ENCODE assay signal across 8 cellular contexts in the genomic region with DNA sequence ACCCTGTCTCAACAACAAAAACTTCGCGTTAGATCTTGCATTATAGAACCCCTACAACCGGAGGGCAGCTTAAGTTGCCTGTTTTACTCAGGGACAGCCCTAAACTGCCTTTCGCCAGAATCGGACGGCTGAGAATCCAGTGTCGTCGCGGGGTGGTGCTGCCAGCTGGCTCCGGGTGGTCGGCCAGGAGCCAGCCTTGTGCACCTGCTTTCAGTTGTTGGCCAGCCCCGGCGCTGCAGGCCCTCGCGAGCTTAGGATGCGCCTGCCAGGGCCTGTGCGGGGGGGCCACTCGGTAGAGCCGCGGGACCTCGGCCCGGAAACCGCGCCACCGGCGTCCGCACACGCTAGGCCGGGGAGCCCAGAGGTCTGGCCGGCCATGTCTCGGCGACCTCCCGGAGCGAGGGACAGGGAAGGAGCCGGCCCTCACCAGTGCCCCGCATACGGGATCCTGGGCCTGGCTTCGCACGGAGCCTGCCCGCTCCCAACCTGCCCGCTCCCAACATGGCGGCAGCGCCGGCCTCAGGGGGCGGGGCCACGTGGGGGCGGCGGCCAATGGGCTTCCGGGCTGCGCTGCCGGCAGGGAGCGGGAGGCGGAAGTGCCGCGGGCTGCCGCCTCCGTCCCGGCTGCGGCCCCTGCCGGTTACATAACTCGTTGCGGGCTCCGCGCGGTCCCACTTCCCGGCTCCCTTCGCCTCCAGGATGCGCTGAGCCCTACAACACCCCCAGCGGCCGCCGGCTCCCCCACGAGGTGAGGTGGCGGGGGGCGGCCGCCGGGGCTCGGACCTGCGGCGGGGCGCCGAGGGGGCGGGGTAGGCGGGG. TPM values are rescaled to one million over a fixed set of nuclear protein-coding genes. Genes with fewer than 3 reads are reported as not detected.
DNase-seq lines count a peak whose midpoint lies in the region; TF ChIP-seq lines count a peak whose summit lies in the region.

No MANE protein-coding gene starts in this region.

- H3K36me3 Mint-ChIP-seq in neural crest cell (ENCODE audit: low read depth): no peaks in the 10 kb centered on the region

- H3K4me1 Mint-ChIP-seq in neural crest cell: peaks cover 45% of the 10 kb centered on the region

- TF ChIP-seq EP300 in stomach (IDR thresholded peaks at IDR 0.05): no peak

- peaks cover 0 to under 1% (median 0%) of the 10 kb centered on the region in 4 donors for H3K36me3 ChIP-seq in stomach

- TF ChIP-seq POLR2A in stomach (IDR thresholded peaks at IDR 0.05): peak in 1 of 4 donors; percentile 14

- no peaks in the 10 kb centered on the region for H3K27me3 ChIP-seq in stomach

- WGBS in stomach, 5 donors: 0 to 18% (median 1%) methylated on average over 6 to 83 of the region's 83 CpGs

- TF ChIP-seq CTCF in LNCAP (IDR thresholded peaks at IDR 0.05) (peak; percentile 54), RWPE1 (conservative IDR thresholded peaks at IDR 0.05; ENCODE audit: low read depth) (peak; percentile 28), neural crest cell (conservative IDR thresholded peaks at IDR 0.05) (peak; percentile 60), stomach (IDR thresholded peaks at IDR 0.05) (peak in 4 of 7 experiments; percentile 26 to 61 (median 46))

- H3K27ac Mint-ChIP-seq in neural crest cell (ENCODE audit: unreplicated experiment): peak overlapping the region; percentile 87

- H3K27ac ChIP-seq in RWPE1 (peak overlapping the region; percentile 86), stomach (peak overlapping the region; percentile 97 to 99 (median 98))

- in situ Hi-C loops in G401 (cut with HindIII; ENCODE audit: low sequenced_read_pairs): no loop called here

- H3K9me3 ChIP-seq in stomach: no peaks in the 10 kb centered on the region

- peak overlapping the region; percentile 87 to 91 (median 90) for H3K4me3 ChIP-seq in stomach

- H3K4me1 ChIP-seq in stomach: peaks cover 47 to 61% (median 53%) of the 10 kb centered on the region in 4 donors

- DNase-seq in G401 (ENCODE audit: low spot score) (peak; percentile 91), H4 (ENCODE audit: low spot score) (peak; percentile 77), RWPE1 (ENCODE audit: low spot score) (peak; percentile 98), fibroblast of the conjunctiva (ENCODE audit: low read depth) (peak; percentile 74), neural crest cell (ENCODE audit: low read depth, low spot score) (peak; percentile 81), stomach (peak; percentile 91)
- DNase-seq in activated effector memory CD4-positive, alpha-beta T cell treated with anti-CD3 and anti-CD28 coated beads, Interleukin-2, amount 50 U/mL, for 16 hours: peak; percentile 96

- peak overlapping the region; percentile 81 for H3K4me3 Mint-ChIP-seq in neural crest cell

- POLR2A ChIA-PET in RWPE1 (lab: Yijun Ruan, JAX; ENCODE audit: low non-redundant PET): interaction anchor here (0.5 to 0.8 kb wide), 2 partner anchors 13 to 79 kb away, joined by 3 to 5 read pairs; no protein-coding TSS in a partner anchor

- no peaks in the 10 kb centered on the region for H3K27me3 Mint-ChIP-seq in neural crest cell (ENCODE audit: low read depth)

- no peaks in the 10 kb centered on the region for H3K9me3 Mint-ChIP-seq in neural crest cell

- CTCF ChIA-PET in RWPE1 (lab: Yijun Ruan, JAX): no interaction called here

- intact Hi-C loops in stomach (cut with DNase I; ENCODE audit: low total_unique reads): no loop called here

RNA-seq across cellular contexts. Expression of gene NAA60, which starts 14.2 kb away (rescaled TPM):
- 5.2 and 35.3 TPM in 2 replicates for total RNA-seq in G401 (2014; rRNA removed; shearing (Covaris generic))
- total RNA-seq in H4 (2014; rRNA removed; shearing (Covaris generic)): 2.7 and 8.7 TPM in 2 replicates
- total RNA-seq in neural crest cell (48.9 and 55.3 TPM in 2 replicates), stomach (100 to 1,000 TPM in 2 of 5 donors, 10 to 100 TPM in 3; 25.3 to 155 (median 84.9) TPM)
- polyA plus RNA-seq in stomach: 10 to 100 TPM; 39.3 to 55.3 (median 54.4) TPM

RNA-seq across cellular contexts. Expression of gene ZNF597, which starts 14.3 kb away (rescaled TPM):
- total RNA-seq in G401 (2014; rRNA removed; shearing (Covaris generic)): 0.18 and 0.61 TPM in 2 replicates
- total RNA-seq in H4 (2014; rRNA removed; shearing (Covaris generic)): 0.90 and 1.1 TPM in 2 replicates
- total RNA-seq in neural crest cell (2.0 and 2.2 TPM in 2 replicates), stomach (1 to 10 TPM in 2 of 5 donors, under 1 TPM in 2, not detected in 1; 0.45 to 2.2 (median 1.1) TPM)
- polyA plus RNA-seq in stomach: 1 to 10 TPM in 1 of 3 donors, under 1 TPM in 2; 0.68 to 1.1 (median 0.78) TPM

RNA-seq across cellular contexts. Expression of gene C16orf90, which starts 37.6 kb away (rescaled TPM):
- total RNA-seq in G401 (2014; rRNA removed; shearing (Covaris generic)): not detected in 2 replicates
- total RNA-seq in H4 (2014; rRNA removed; shearing (Covaris generic)): not detected in 2 replicates
- total RNA-seq in neural crest cell (not detected in 2 replicates), stomach (not detected)
- polyA plus RNA-seq in stomach: not detected

RNA-seq across cellular contexts. Expression of gene CLUAP1, which starts 43.2 kb away (rescaled TPM):
- total RNA-seq in G401 (2014; rRNA removed; shearing (Covaris generic)): 15.6 and 24.5 TPM in 2 replicates
- total RNA-seq in H4 (2014; rRNA removed; shearing (Covaris generic)): 13.4 and 18.3 TPM in 2 replicates
- total RNA-seq in neural crest cell (30.7 and 33.8 TPM in 2 replicates), stomach (10 to 100 TPM in 4 of 5 donors, 1 to 10 TPM in 1; 9.0 to 52.7 (median 22.2) TPM)
- 10 to 100 TPM in 1 of 3 donors, 1 to 10 TPM in 2; 6.7 to 14.1 (median 7.6) TPM for polyA plus RNA-seq in stomach

RNA-seq across cellular contexts. Expression of gene ZNF174, which starts 56.6 kb away (rescaled TPM):
- 20.0 and 26.6 TPM in 2 replicates for total RNA-seq in G401 (2014; rRNA removed; shearing (Covaris generic))
- total RNA-seq in H4 (2014; rRNA removed; shearing (Covaris generic)): 9.7 and 11.2 TPM in 2 replicates
- total RNA-seq in neural crest cell: 12.8 and 15.5 TPM in 2 replicates
- total RNA-seq in stomach: 10 to 100 TPM in 4 of 5 donors, 1 to 10 TPM in 1; 6.6 to 52.5 (median 21.7) TPM
- polyA plus RNA-seq in stomach: 1 to 10 TPM; 4.2 to 5.6 (median 5.0) TPM

Comparison
In these comparisons a context has a peak if more than half of its experiments do, and no peak if none do; other contexts are left out.
1. Peak in every context shown above with its lines: DNase-seq, H3K4me3 ChIP-seq and H3K27ac ChIP-seq.